8 cellular contexts compared by ENCODE assay signal in genomic region chr6:167826230-167827061, GRCh38. TPM values are rescaled to one million over a fixed set of nuclear protein-coding genes. Genes with fewer than 3 reads are reported as not detected.
DNase-seq lines count a peak whose midpoint lies in the region; ATAC-seq and TF ChIP-seq lines count a peak whose summit lies in the region.

AFDN (plus strand) TSS chr6:167826911; CDS start chr6:167827133, 222 bp downstream.

- intact Hi-C loops in testis (cut with DNase I; ENCODE audit: low total_unique reads) = no loop called here

- H3K27me3 ChIP-seq in foreskin keratinocyte (no peaks in the 10 kb centered on the region), neuron (ENCODE audit: insufficient read depth, low read length) (no peaks in the 10 kb centered on the region), testis (no peaks in the 10 kb centered on the region)

- H3K4me1 ChIP-seq in foreskin keratinocyte (peaks cover 16% of the 10 kb centered on the region), neuron (ENCODE audit: insufficient read depth, low read length) (peaks cover 35% of the 10 kb centered on the region), testis (peaks cover 6% of the 10 kb centered on the region)

- DNase-seq in C1 segment of cervical spinal cord (lab: John Stamatoyannopoulos, UW) (peak in 12 of 14 donors; percentile 25 to 68 (median 44)), RPMI8226 (peak; percentile 81), activated gamma-delta T cell (lab: John Stamatoyannopoulos, UW) (peak; percentile 52), foreskin keratinocyte (no peak), testis (peak; percentile 86)

- peaks cover 3% of the 10 kb centered on the region for H3K9me3 ChIP-seq in neuron (ENCODE audit: low read length)
- no peaks in the 10 kb centered on the region for H3K9me3 ChIP-seq in testis

- ATAC-seq in GM19324 (IDR thresholded peaks at IDR 0.05; ENCODE audit: low FRiP score, unreplicated experiment) = peak; percentile 73
- peak; percentile 89 for ATAC-seq in HG03432 (IDR thresholded peaks at IDR 0.05; ENCODE audit: unreplicated experiment)
- peak; percentile 66 for ATAC-seq in foreskin keratinocyte

- peak within 1 kb of the TSS; percentile 71 for H3K27ac ChIP-seq in foreskin keratinocyte
- peak within 1 kb of the TSS; percentile 85 to 90 for H3K27ac ChIP-seq in testis

- peak; percentile 57 for TF ChIP-seq CTCF in foreskin keratinocyte (conservative IDR thresholded peaks at IDR 0.05)
- peak; percentile 9 to 63 (median 59) for TF ChIP-seq CTCF in testis (IDR thresholded peaks at IDR 0.05)

- TF ChIP-seq POLR2A in testis (IDR thresholded peaks at IDR 0.05) = no peak

- 0 to 1% methylated on average over 45 to 51 of the region's 123 CpGs for WGBS in testis, 2 donors

- H2AFZ ChIP-seq in neuron (ENCODE audit: low read depth, low read length) = peak within 1 kb of the TSS; percentile 29

- H3K36me3 ChIP-seq in neuron (ENCODE audit: insufficient read depth, low read length) (peaks cover 11% of the 10 kb centered on the region), testis (ENCODE audit: low read depth, missing control alignments) (no peaks in the 10 kb centered on the region)

- H3K4me3 ChIP-seq in neuron (ENCODE audit: low read length) (peak within 1 kb of the TSS; percentile 87), testis (peak within 1 kb of the TSS; percentile 68 to 84)

RNA-seq across cellular contexts. Expression of gene AFDN, which starts in this region (rescaled TPM):
- total RNA-seq in foreskin keratinocyte (64.6 and 73.1 TPM in 2 replicates), testis (100 to 1,000 TPM; 291 to 333 TPM)
- polyA plus RNA-seq in foreskin keratinocyte (7.6 and 10.1 TPM in 2 replicates), testis (ENCODE audit: insufficient read depth, low read depth, low replicate concordance) (87.6 TPM)

Comparison
In these comparisons a context has a peak if more than half of its experiments do, and no peak if none do; other contexts are left out.
1. DNase-seq: peak in C1 segment of cervical spinal cord (12 of 14), RPMI8226 (single experiment), activated gamma-delta T cell (single experiment) and testis (single experiment); none in foreskin keratinocyte (0 of 2).
2. Peak in every context shown above with its lines, with median percentiles within 50 percentile points of each other: ATAC-seq.